27 cellular contexts compared by ENCODE assay signal in the genomic region with DNA sequence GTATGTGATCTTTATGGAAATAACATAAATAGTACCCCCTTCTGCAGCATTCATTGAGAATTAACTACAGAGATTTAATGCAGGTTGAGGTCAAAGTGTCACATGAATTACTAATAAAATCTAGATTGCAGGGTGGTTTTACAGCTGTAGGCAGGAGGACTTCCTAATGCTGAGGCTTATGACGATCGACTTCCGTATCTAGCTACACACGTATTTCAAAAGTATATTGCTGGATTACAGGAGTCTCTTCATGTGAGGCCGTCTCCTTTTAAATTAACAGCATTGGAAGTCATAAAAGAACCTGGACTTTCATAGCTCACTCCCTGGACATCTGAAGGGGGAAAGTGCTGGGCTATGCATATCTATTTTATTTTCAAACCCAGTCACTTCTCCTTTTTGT.
A peak's percentile ranks its signal among the peaks of the same experiment; 100 is the strongest.
DNase-seq lines count a peak whose midpoint lies in the region; ATAC-seq, FAIRE-seq and TF ChIP-seq lines count a peak whose summit lies in the region.
"Had no signal": no experiment of that assay in that cellular context is flagged by ENCODE, and none has a peak within 500 bp of the region (broad histone marks: within the 10 kb centered on the region; RNA-seq: fewer than 3 reads in every experiment).

No MANE protein-coding gene starts in this region.

- H3K27ac ChIP-seq in Peyer's patch (peak overlapping the region in 3 of 4 donors; percentile 32 to 75 (median 40)), small intestine (ENCODE audit: low read depth in 1 of 2, low read length in 1 of 2) (peak overlapping the region in 1 of 2 donors; percentile 11)
- H3K27ac ChIP-seq: BLaER1 had no signal

- intact Hi-C loops in left colon (cut with DNase I, micrococcal nuclease), result no loop called here

- DNase-seq in OCI-M1 (lab: John Stamatoyannopoulos, UW) (peak; percentile 2), Peyer's patch (no peak), left colon (no peak), small intestine (peak; percentile 90), NCI-H1417 (lab: John Stamatoyannopoulos, UW) (no peak)
- no peak for DNase-seq in activated effector memory CD4-positive, alpha-beta T cell treated with Interleukin-2 at 50 U/mL for 16 hours
- DNase-seq in stimulated activated CD4-positive, alpha-beta T cell treated with anti-CD3 and anti-CD28 coated beads, Interleukin-4, amount 100 ng/mL, for 1 hour, result no peak
- DNase-seq: 8988T; ACHN; BE2C; C1 segment of cervical spinal cord; CD4-positive, alpha-beta memory T cell; CD4-positive, CD25-positive, alpha-beta regulatory T cell; CD8-positive, alpha-beta memory T cell; COR-L47; DMS 273 treated with DMSO at 0.1 percent for 48 hours; DMS153; DMS53; DMS79; DND-41; EL; GDM1 had no signal

- no peaks in the 10 kb centered on the region for H3K36me3 ChIP-seq in Peyer's patch
- H3K36me3 ChIP-seq in small intestine (ENCODE audit: control insufficient read depth in 2 of 2, insufficient read depth in 2 of 2, low read length in 2 of 2), result no peaks in the 10 kb centered on the region
- H3K36me3 ChIP-seq: BE2C, BLaER1 had no signal

- ATAC-seq in left colon, result peak; percentile 91
- ATAC-seq: GM12878 had no signal

- TF ChIP-seq CTCF in Peyer's patch (IDR thresholded peaks at IDR 0.05), result no peak

- H3K9me3 ChIP-seq in Peyer's patch, result no peaks in the 10 kb centered on the region
- no peaks in the 10 kb centered on the region for H3K9me3 ChIP-seq in small intestine (ENCODE audit: control insufficient read depth, low read depth)
- H3K9me3 ChIP-seq: BE2C had no signal

- no peak overlapping the region for H3K4me3 ChIP-seq in Peyer's patch
- H3K4me3 ChIP-seq in small intestine (ENCODE audit: low read depth in 1 of 2, low read length in 2 of 2), result no peak overlapping the region
- H3K4me3 ChIP-seq: BLaER1, GM12878 had no signal

- FAIRE-seq in small intestine (lab: Jason Lieb, UNC), result no peak
- FAIRE-seq: A204.1, GM12878, GM12892, GM18507 had no signal

- TF ChIP-seq POLR2A in Peyer's patch (IDR thresholded peaks at IDR 0.05), result no peak

- H3K4me1 ChIP-seq in Peyer's patch, result peaks cover 0 to 11% (median 2%) of the 10 kb centered on the region in 4 donors
- H3K4me1 ChIP-seq in small intestine (ENCODE audit: control insufficient read depth in 2 of 2, insufficient read depth in 1 of 2, low read depth in 1 of 2, low read length in 1 of 2), result peaks cover 0 to 5% of the 10 kb centered on the region in 2 donors
- H3K4me1 ChIP-seq: BE2C, BLaER1 had no signal

- 13 to 53% (median 38%) methylated on average over 5 of the region's 5 CpGs for WGBS in small intestine, 3 donors

- H3K27me3 ChIP-seq in Peyer's patch (no peaks in the 10 kb centered on the region), small intestine (ENCODE audit: control insufficient read depth in 2 of 2, insufficient read depth in 2 of 2, low read length in 2 of 2) (no peaks in the 10 kb centered on the region)
- H3K27me3 ChIP-seq: BE2C, BLaER1 had no signal

Comparison
In these comparisons a context has a peak if more than half of its experiments do, and no peak if none do; other contexts are left out.
1. DNase-seq: peak in OCI-M1 (single experiment) and small intestine (single experiment); none in Peyer's patch (0 of 3), left colon (0 of 2), activated effector memory CD4-positive, alpha-beta T cell treated with Interleukin-2 at 50 U/mL for 16 hours (single experiment), NCI-H1417 (0 of 3) and stimulated activated CD4-positive, alpha-beta T cell treated with anti-CD3 and anti-CD28 coated beads, Interleukin-4, amount 100 ng/mL, for 1 hour (single experiment).